11 cellular contexts compared by ENCODE assay signal in the genomic region with DNA sequence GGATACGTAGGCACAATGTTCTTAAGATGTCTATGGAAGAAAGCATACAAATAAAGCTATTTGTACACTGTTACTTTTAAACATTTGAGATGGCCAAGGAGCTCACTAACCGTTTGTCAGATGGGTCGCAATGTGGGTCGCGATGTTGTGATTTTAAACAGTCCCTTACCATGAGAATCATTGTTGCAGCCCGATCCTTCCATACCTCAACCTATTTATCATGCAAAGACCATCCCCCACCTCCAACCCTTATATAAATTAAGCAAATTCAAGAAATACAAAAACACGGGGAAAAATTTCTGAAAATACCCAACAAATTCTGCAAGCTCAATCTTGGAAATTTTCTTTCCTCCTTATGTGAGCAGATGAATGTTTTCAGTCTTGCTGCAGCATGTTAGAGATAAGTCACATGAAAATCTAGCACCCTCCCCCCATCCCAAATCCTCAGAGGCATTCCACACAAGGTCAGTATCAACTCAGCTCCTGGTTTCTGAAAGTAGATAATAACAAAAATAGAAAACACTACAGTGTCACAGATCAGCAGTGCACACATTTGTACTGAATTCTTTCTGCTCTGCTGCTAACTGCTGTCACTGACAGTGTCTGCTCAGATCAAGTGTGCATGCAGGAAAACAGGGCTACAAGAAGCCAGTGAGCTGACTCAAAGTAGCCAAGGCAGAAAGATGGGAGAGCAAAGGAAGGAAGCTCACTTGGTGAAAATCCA.
DNase-seq lines count a peak whose midpoint lies in the region; ATAC-seq lines count a peak whose summit lies in the region.
"Had no signal": no experiment of that assay in that cellular context is flagged by ENCODE, and none has a peak within 500 bp of the region (broad histone marks: within the 10 kb centered on the region; RNA-seq: fewer than 3 reads in every experiment).

No MANE protein-coding gene starts in this region.

- H3K9me3 Mint-ChIP-seq in stimulated activated memory B cell treated with anti-CD40 and anti-IgM and Interleukin-4, amounts not matched to agents 10 μg/mL and 1 μg/mL and 100 μg/mL, for 72 hours, result no peaks in the 10 kb centered on the region

- peak; percentile 8 for DNase-seq in NCI-H2227 (lab: John Stamatoyannopoulos, UW; ENCODE audit: unreplicated experiment)
- no peak for DNase-seq in NCI-H2227 treated with DMSO at 0.1 percent for 48 hours (lab: John Stamatoyannopoulos, UW)
- peak; percentile 21 for DNase-seq in astrocyte of the hippocampus (ENCODE audit: low read depth, low spot score)
- DNase-seq in left ventricle myocardium superior, result no peak
- DNase-seq in stimulated activated CD4-positive, alpha-beta T cell treated with anti-CD3 and anti-CD28 coated beads, Interleukin-1b, Interleukin-23, amount 100 ng/mL, for 48 hours, result no peak
- no peak for DNase-seq in germinal center (ENCODE audit: low spot score)
- DNase-seq: NCI-H2029; stimulated activated naive CD4-positive, alpha-beta T cell treated with Interleukin-2 at 50 U/mL for 16 hours had no signal

- peaks cover 33% of the 10 kb centered on the region for H3K4me1 Mint-ChIP-seq in stimulated activated memory B cell treated with anti-CD40 and anti-IgM and Interleukin-4, amounts not matched to agents 10 μg/mL and 1 μg/mL and 100 μg/mL, for 72 hours

- H3K4me3 Mint-ChIP-seq in stimulated activated memory B cell treated with anti-CD40 and anti-IgM and Interleukin-4, amounts not matched to agents 10 μg/mL and 1 μg/mL and 100 μg/mL, for 72 hours, result no peak overlapping the region

- no peaks in the 10 kb centered on the region for H3K27me3 Mint-ChIP-seq in stimulated activated memory B cell treated with anti-CD40 and anti-IgM and Interleukin-4, amounts not matched to agents 10 μg/mL and 1 μg/mL and 100 μg/mL, for 72 hours

- H3K36me3 Mint-ChIP-seq in stimulated activated memory B cell treated with anti-CD40 and anti-IgM and Interleukin-4, amounts not matched to agents 10 μg/mL and 1 μg/mL and 100 μg/mL, for 72 hours, result peaks cover 79% of the 10 kb centered on the region

- H3K27ac Mint-ChIP-seq in stimulated activated memory B cell treated with anti-CD40 and anti-IgM and Interleukin-4, amounts not matched to agents 10 μg/mL and 1 μg/mL and 100 μg/mL, for 72 hours, result peak overlapping the region; percentile 4
- H3K27ac Mint-ChIP-seq: activated T-helper 2 cell treated with anti-CD3 and anti-CD28 coated beads, Interferon-gamma antibody, Interleukin-2, Interleukin-4, amounts not matched to agents 10 μg/mL and 5 μg/mL and 100 μg/mL, durations not matched to agents 14 hours and 24 hours and 36 hours had no signal

- intact Hi-C loops in left ventricle myocardium superior (cut with micrococcal nuclease), result no loop called here

- ATAC-seq in left ventricle myocardium superior, result peak; percentile 87
- ATAC-seq in stimulated activated memory B cell treated with anti-CD40 and anti-IgM and Interleukin-4, amounts not matched to agents 10 μg/mL and 1 μg/mL and 100 μg/mL, for 72 hours, result no peak
- no peak for ATAC-seq in GM21447 (IDR thresholded peaks at IDR 0.05; ENCODE audit: unreplicated experiment)

Comparison
In these comparisons a context has a peak if more than half of its experiments do, and no peak if none do; other contexts are left out.
1. DNase-seq: peak in NCI-H2227 (single experiment) and astrocyte of the hippocampus (single experiment); none in NCI-H2227 treated with DMSO at 0.1 percent for 48 hours (single experiment), left ventricle myocardium superior (single experiment), stimulated activated CD4-positive, alpha-beta T cell treated with anti-CD3 and anti-CD28 coated beads, Interleukin-1b, Interleukin-23, amount 100 ng/mL, for 48 hours (single experiment) and germinal center (single experiment).